1 cellular context compared by ENCODE assay signal in genomic region chr5:95846554-95847260, GRCh38.
TF ChIP-seq lines count a peak whose summit lies in the region.

No MANE protein-coding gene starts in this region.

TF ChIP-seq in GM23338, 12 proteins besides CTCF, POLR2A, EP300 and RAD21 (continued from another document):
- TF ChIP-seq, protein P1, sequence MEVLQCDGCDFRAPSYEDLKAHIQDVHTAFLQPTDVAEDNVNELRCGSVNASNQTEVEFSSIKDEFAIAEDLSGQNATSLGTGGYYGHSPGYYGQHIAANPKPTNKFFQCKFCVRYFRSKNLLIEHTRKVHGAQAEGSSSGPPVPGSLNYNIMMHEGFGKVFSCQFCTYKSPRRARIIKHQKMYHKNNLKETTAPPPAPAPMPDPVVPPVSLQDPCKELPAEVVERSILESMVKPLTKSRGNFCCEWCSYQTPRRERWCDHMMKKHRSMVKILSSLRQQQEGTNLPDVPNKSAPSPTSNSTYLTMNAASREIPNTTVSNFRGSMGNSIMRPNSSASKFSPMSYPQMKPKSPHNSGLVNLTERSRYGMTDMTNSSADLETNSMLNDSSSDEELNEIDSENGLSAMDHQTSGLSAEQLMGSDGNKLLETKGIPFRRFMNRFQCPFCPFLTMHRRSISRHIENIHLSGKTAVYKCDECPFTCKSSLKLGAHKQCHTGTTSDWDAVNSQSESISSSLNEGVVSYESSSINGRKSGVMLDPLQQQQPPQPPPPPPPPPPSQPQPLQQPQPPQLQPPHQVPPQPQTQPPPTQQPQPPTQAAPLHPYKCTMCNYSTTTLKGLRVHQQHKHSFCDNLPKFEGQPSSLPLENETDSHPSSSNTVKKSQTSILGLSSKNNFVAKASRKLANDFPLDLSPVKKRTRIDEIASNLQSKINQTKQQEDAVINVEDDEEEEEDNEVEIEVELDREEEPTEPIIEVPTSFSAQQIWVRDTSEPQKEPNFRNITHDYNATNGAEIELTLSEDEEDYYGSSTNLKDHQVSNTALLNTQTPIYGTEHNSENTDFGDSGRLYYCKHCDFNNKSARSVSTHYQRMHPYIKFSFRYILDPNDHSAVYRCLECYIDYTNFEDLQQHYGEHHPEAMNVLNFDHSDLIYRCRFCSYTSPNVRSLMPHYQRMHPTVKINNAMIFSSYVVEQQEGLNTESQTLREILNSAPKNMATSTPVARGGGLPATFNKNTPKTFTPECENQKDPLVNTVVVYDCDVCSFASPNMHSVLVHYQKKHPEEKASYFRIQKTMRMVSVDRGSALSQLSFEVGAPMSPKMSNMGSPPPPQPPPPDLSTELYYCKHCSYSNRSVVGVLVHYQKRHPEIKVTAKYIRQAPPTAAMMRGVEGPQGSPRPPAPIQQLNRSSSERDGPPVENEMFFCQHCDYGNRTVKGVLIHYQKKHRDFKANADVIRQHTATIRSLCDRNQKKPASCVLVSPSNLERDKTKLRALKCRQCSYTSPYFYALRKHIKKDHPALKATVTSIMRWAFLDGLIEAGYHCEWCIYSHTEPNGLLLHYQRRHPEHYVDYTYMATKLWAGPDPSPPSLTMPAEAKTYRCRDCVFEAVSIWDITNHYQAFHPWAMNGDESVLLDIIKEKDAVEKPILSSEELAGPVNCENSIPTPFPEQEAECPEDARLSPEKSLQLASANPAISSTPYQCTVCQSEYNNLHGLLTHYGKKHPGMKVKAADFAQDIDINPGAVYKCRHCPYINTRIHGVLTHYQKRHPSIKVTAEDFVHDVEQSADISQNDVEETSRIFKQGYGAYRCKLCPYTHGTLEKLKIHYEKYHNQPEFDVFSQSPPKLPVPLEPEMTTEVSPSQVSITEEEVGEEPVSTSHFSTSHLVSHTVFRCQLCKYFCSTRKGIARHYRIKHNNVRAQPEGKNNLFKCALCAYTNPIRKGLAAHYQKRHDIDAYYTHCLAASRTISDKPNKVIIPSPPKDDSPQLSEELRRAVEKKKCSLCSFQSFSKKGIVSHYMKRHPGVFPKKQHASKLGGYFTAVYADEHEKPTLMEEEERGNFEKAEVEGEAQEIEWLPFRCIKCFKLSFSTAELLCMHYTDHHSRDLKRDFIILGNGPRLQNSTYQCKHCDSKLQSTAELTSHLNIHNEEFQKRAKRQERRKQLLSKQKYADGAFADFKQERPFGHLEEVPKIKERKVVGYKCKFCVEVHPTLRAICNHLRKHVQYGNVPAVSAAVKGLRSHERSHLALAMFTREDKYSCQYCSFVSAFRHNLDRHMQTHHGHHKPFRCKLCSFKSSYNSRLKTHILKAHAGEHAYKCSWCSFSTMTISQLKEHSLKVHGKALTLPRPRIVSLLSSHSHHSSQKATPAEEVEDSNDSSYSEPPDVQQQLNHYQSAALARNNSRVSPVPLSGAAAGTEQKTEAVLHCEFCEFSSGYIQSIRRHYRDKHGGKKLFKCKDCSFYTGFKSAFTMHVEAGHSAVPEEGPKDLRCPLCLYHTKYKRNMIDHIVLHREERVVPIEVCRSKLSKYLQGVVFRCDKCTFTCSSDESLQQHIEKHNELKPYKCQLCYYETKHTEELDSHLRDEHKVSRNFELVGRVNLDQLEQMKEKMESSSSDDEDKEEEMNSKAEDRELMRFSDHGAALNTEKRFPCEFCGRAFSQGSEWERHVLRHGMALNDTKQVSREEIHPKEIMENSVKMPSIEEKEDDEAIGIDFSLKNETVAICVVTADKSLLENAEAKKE (CRISPR knock-in tag; IDR thresholded peaks at IDR 0.05), result no peak
- TF ChIP-seq POLR2AphosphoS5 (IDR thresholded peaks at IDR 0.05; ENCODE audit: low read depth) (no peak), EZH2phosphoT487 (IDR thresholded peaks at IDR 0.05; ENCODE audit: unreplicated experiment) (no peak), NANOG (IDR thresholded peaks at IDR 0.05; ENCODE audit: borderline replicate concordance) (no peak), ZNF114 (CRISPR knock-in tag; IDR thresholded peaks at IDR 0.05) (no peak), ZNF331 (CRISPR knock-in tag; IDR thresholded peaks at IDR 0.05; ENCODE audit: low read depth) (no peak)
TF ChIP-seq in GM23338: peak in this region for 0.
